Comparison of ENCODE assay signal across 24 cellular contexts in genomic region chr2:197181491-197181890, GRCh38.
DNase-seq lines count a peak whose midpoint lies in the region; ATAC-seq lines count a peak whose summit lies in the region.
"Had no signal": no experiment of that assay in that cellular context is flagged by ENCODE, and none has a peak within 500 bp of the region (broad histone marks: within the 10 kb centered on the region; RNA-seq: fewer than 3 reads in every experiment).

No MANE protein-coding gene starts in this region.

- peak overlapping the region; percentile 59 for H3K27ac Mint-ChIP-seq in activated naive CD4-positive, alpha-beta T cell treated with anti-CD3 and anti-CD28 coated beads, Interleukin-2, amount 50 U/mL, for 24 hours
- H3K27ac Mint-ChIP-seq in activated naive CD4-positive, alpha-beta T cell treated with anti-CD3 and anti-CD28 coated beads, Interleukin-2, amount 50 U/mL, for 72 hours, result no peak overlapping the region
- H3K27ac Mint-ChIP-seq in T-helper 17 cell, result peak overlapping the region; percentile 87
- H3K27ac Mint-ChIP-seq: activated naive CD4-positive, alpha-beta T cell treated with anti-CD3 and anti-CD28 coated beads for 36 hours; neural progenitor cell had no signal

- no peak for DNase-seq in activated naive CD4-positive, alpha-beta T cell treated with anti-CD3 and anti-CD28 coated beads, Interleukin-2, amount 50 U/mL, for 72 hours (ENCODE audit: low spot score in 2 of 2)
- DNase-seq in T-helper 17 cell (no peak), fibroblast of peridontal ligament (ENCODE audit: extremely low read depth) (peak; percentile 20), left ventricle myocardium superior (no peak), mesenteric fat pad (ENCODE audit: low spot score) (no peak), left cardiac atrium (no peak)
- DNase-seq: activated CD4-positive, alpha-beta T cell treated with anti-CD3 and anti-CD28 coated beads for 4 hours; activated CD8-positive, alpha-beta memory T cell treated with anti-CD3 and anti-CD28 coated beads, Interleukin-2, amount 50 U/mL, for 4 hours; activated naive CD4-positive, alpha-beta T cell treated with anti-CD3 and anti-CD28 coated beads for 36 hours; body of pancreas; colonic mucosa; DND-41; foreskin melanocyte; hypothalamus; KG1; mesendoderm; NCI-H2081; NCI-H510A treated with DMSO at 0.1 percent for 48 hours; spleen; substantia nigra; uterus had no signal

- no peaks in the 10 kb centered on the region for H3K9me3 ChIP-seq in T-helper 17 cell (ENCODE audit: control insufficient read depth, low read length, poor library complexity, severe bottlenecking)
- H3K9me3 ChIP-seq: body of pancreas, colonic mucosa, spleen, uterus had no signal

- H3K4me1 Mint-ChIP-seq in activated naive CD4-positive, alpha-beta T cell treated with anti-CD3 and anti-CD28 coated beads, Interleukin-2, amount 50 U/mL, for 24 hours, result peaks cover 77% of the 10 kb centered on the region
- peaks cover 51% of the 10 kb centered on the region for H3K4me1 Mint-ChIP-seq in T-helper 17 cell

- ATAC-seq in activated naive CD4-positive, alpha-beta T cell treated with anti-CD3 and anti-CD28 coated beads, Interleukin-2, amount 50 U/mL, for 72 hours, result no peak
- no peak for ATAC-seq in T-helper 17 cell
- ATAC-seq in HG03139 (IDR thresholded peaks at IDR 0.05; ENCODE audit: unreplicated experiment), result no peak
- no peak for ATAC-seq in left ventricle myocardium superior
- no peak for ATAC-seq in left cardiac atrium
- ATAC-seq: body of pancreas had no signal

- H3K4me3 Mint-ChIP-seq in activated naive CD4-positive, alpha-beta T cell treated with anti-CD3 and anti-CD28 coated beads, Interleukin-2, amount 50 U/mL, for 24 hours, result no peak overlapping the region
- no peak overlapping the region for H3K4me3 Mint-ChIP-seq in T-helper 17 cell
- H3K4me3 Mint-ChIP-seq: activated naive CD4-positive, alpha-beta T cell treated with anti-CD3 and anti-CD28 coated beads for 36 hours; neural progenitor cell had no signal

- H3K9me3 Mint-ChIP-seq in activated naive CD4-positive, alpha-beta T cell treated with anti-CD3 and anti-CD28 coated beads, Interleukin-2, amount 50 U/mL, for 24 hours, result no peaks in the 10 kb centered on the region
- no peaks in the 10 kb centered on the region for H3K9me3 Mint-ChIP-seq in activated naive CD4-positive, alpha-beta T cell treated with anti-CD3 and anti-CD28 coated beads, Interleukin-2, amount 50 U/mL, for 72 hours
- H3K9me3 Mint-ChIP-seq: activated naive CD4-positive, alpha-beta T cell treated with anti-CD3 and anti-CD28 coated beads for 36 hours; neural progenitor cell had no signal

- peaks cover 38% of the 10 kb centered on the region for H3K36me3 Mint-ChIP-seq in activated naive CD4-positive, alpha-beta T cell treated with anti-CD3 and anti-CD28 coated beads, Interleukin-2, amount 50 U/mL, for 24 hours
- peaks cover 11 to 37% of the 10 kb centered on the region in 2 donors for H3K36me3 Mint-ChIP-seq in activated naive CD4-positive, alpha-beta T cell treated with anti-CD3 and anti-CD28 coated beads, Interleukin-2, amount 50 U/mL, for 72 hours
- H3K36me3 Mint-ChIP-seq in T-helper 17 cell (ENCODE audit: low read depth), result peaks cover 4% of the 10 kb centered on the region
- H3K36me3 Mint-ChIP-seq: neural progenitor cell had no signal

- intact Hi-C loops in left ventricle myocardium superior (cut with micrococcal nuclease), result loop anchor here (10.0 kb wide), 1 partner anchor 187 kb away; no protein-coding TSS in a partner anchor
- intact Hi-C loops in left cardiac atrium (cut with DNase I), result loop anchor here in 1 of 2 donors (5.0 kb wide), 1 partner anchor 69 kb away; no protein-coding TSS in a partner anchor

- no peaks in the 10 kb centered on the region for H3K27me3 Mint-ChIP-seq in activated naive CD4-positive, alpha-beta T cell treated with anti-CD3 and anti-CD28 coated beads, Interleukin-2, amount 50 U/mL, for 24 hours
- no peaks in the 10 kb centered on the region for H3K27me3 Mint-ChIP-seq in T-helper 17 cell

Comparison
In these comparisons a context has a peak if more than half of its experiments do, and no peak if none do; other contexts are left out.
1. H3K27ac Mint-ChIP-seq: peak in activated naive CD4-positive, alpha-beta T cell treated with anti-CD3 and anti-CD28 coated beads, Interleukin-2, amount 50 U/mL, for 24 hours (single experiment) and T-helper 17 cell (single experiment); none in activated naive CD4-positive, alpha-beta T cell treated with anti-CD3 and anti-CD28 coated beads, Interleukin-2, amount 50 U/mL, for 72 hours (0 of 2).